In the genomic region with DNA sequence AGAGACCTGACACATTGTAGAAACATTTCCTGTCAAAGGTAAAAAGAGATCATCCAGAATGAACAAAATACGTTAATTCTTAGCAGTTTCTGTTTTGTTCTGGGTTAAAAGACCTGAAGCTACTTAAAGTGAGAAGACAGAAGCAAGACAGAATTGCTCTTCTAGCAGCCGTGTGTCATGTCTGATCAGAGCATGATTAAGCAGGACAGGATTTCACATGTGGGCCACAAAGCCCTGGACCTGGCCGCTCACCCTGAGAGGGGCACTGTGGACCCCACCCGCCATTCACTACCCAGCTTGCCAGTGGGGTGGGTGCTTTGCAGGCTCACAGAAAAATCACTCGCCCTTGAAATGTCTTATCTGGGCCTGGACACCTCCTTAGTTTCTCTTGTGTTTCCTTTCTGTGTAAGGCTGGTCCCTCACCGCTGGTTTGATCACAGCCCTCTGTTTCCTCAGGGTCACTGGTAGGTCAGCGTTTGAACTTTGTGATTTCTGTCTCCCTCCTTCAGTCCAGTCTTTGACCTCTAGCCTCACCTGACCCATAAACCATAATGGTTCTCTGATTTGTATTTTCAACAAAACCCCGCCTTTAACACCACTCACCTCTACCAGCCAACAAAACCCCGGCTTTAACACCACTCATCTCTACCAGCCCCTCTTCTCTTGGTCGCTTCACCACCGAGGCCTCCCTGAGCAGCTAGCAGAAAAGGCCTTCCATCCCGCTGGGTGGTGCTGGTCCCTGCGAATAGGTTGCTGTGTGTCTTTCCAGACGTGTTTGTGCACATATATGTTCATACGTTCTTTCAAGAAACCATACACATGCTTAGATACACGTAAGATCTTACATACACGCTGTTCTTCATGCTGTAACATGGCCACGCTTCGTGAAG, we compare ENCODE assay signal across 23 cellular contexts.
DNase-seq lines count a peak whose midpoint lies in the region; ATAC-seq and TF ChIP-seq lines count a peak whose summit lies in the region.
"Had no signal": no experiment of that assay in that cellular context is flagged by ENCODE, and none has a peak within 500 bp of the region (broad histone marks: within the 10 kb centered on the region; RNA-seq: fewer than 3 reads in every experiment).

No MANE protein-coding gene starts in this region.

- intact Hi-C loops in A673 (cut with micrococcal nuclease; ENCODE audit: unreplicated experiment): no loop called here

- peak overlapping the region; percentile 1 for H3K56ac ChIP-seq in H9 (ENCODE audit: insufficient read length, low read depth, low read length)

- no peaks in the 10 kb centered on the region for H3K79me2 ChIP-seq in H9 (ENCODE audit: insufficient read depth, low read length)

- CTCF ChIA-PET in A673 (lab: Charles Lee): no interaction called here

- H4K91ac ChIP-seq in H9 (ENCODE audit: insufficient read length, low read depth, low read length): no peak overlapping the region

- no peak overlapping the region for H3K14ac ChIP-seq in H9 (ENCODE audit: insufficient read depth, low read length)

- TF ChIP-seq CTCF in H9 (conservative IDR thresholded peaks at IDR 0.05): no peak
- TF ChIP-seq CTCF in omental fat pad (IDR thresholded peaks at IDR 0.05): no peak
- no peak for TF ChIP-seq CTCF in A673 (conservative IDR thresholded peaks at IDR 0.05; ENCODE audit: low read depth, low read length)

- no peak overlapping the region for H3K23ac ChIP-seq in H9 (ENCODE audit: insufficient read length, low read depth, low read length)

- H3K27me3 ChIP-seq in H9 (ENCODE audit: insufficient read depth, low read length) (peaks cover under 1% of the 10 kb centered on the region; the same call in 1 of the 2 replicates), A673 (replicated peaks; ENCODE audit: insufficient read depth, low read depth, low read length, poor library complexity) (no peaks in the 10 kb centered on the region)
- H3K27me3 ChIP-seq: gastroesophageal sphincter, ovary, upper lobe of left lung had no signal

- peaks cover 2 to 12% (median 8%) of the 10 kb centered on the region in 3 experiments; a peak in 6 of 7 replicates for H3K36me3 Mint-ChIP-seq in H9 (ENCODE audit: insufficient read depth in 1 of 3, low read depth in 3 of 3)
- H3K36me3 Mint-ChIP-seq in activated T-cell treated with anti-CD3 and anti-CD28 coated beads, Interleukin-2, amount 50 U/mL, for 4 hours (ENCODE audit: insufficient read depth): no peaks in the 10 kb centered on the region
- H3K36me3 Mint-ChIP-seq: CD8-positive, alpha-beta memory T cell had no signal

- no peak overlapping the region for H2BK5ac ChIP-seq in H9 (ENCODE audit: insufficient read length, low read length)

- H3T11ph ChIP-seq in H9 (ENCODE audit: low read length): no peak overlapping the region

- H2BK12ac ChIP-seq in H9 (ENCODE audit: insufficient read length, low read depth, low read length): no peak overlapping the region

- H4K8ac ChIP-seq in H9 (replicated peaks; ENCODE audit: insufficient read length, low read depth, low read length): no peak overlapping the region

- no peak overlapping the region for H3K4me3 ChIP-seq in A673 (ENCODE audit: low read depth, low read length, poor library complexity, severe bottlenecking)
- H3K4me3 ChIP-seq: gastroesophageal sphincter, left ventricle myocardium inferior, ovary, PC-9, SK-N-MC, upper lobe of left lung had no signal

- no peaks in the 10 kb centered on the region for H3K79me1 ChIP-seq in H9 (ENCODE audit: insufficient read depth, low read depth, low read length, poor library complexity, severe bottlenecking)

- H2AFZ ChIP-seq in H9 (ENCODE audit: low read length): no peak overlapping the region
- H2AFZ ChIP-seq: PC-9 had no signal

- no peak overlapping the region for H3K4me3 Mint-ChIP-seq in H9
- no peak overlapping the region for H3K4me3 Mint-ChIP-seq in activated T-cell treated with anti-CD3 and anti-CD28 coated beads, Interleukin-2, amount 50 U/mL, for 4 hours
- H3K4me3 Mint-ChIP-seq: activated naive CD8-positive, alpha-beta T cell treated with anti-CD3 and anti-CD28 coated beads, Interleukin-2, amount 50 U/mL, for 24 hours; CD8-positive, alpha-beta memory T cell; dendritic cell treated with granulocyte-macrophage colony-stimulating factor and Interleukin-4, amounts not matched to agents 40 ng/mL and 50 ng/mL, for 4 days had no signal

- H2BK15ac ChIP-seq in H9 (ENCODE audit: low read depth, low read length): no peak overlapping the region

- no peak overlapping the region for H3K27ac Mint-ChIP-seq in H9
- H3K27ac Mint-ChIP-seq: activated naive CD8-positive, alpha-beta T cell treated with anti-CD3 and anti-CD28 coated beads, Interleukin-2, amount 50 U/mL, for 24 hours; CD8-positive, alpha-beta memory T cell; dendritic cell treated with granulocyte-macrophage colony-stimulating factor and Interleukin-4, amounts not matched to agents 40 ng/mL and 50 ng/mL, for 4 days had no signal

- no peak overlapping the region for H3K4me2 ChIP-seq in H9 (ENCODE audit: insufficient read depth, insufficient read length, low read length)
- H3K4me2 ChIP-seq: PC-9 had no signal

- WGBS in H9 (ENCODE audit: extremely low coverage, insufficient read length, low lambda C conversion rate): 100% methylated on average over 1 of the region's 19 CpGs

- H2BK20ac ChIP-seq in H9 (ENCODE audit: low read depth, low read length, poor library complexity, severe bottlenecking): no peak overlapping the region

- H3K36me3 ChIP-seq in A673 (ENCODE audit: insufficient read depth, low read length, poor library complexity, severe bottlenecking): no peaks in the 10 kb centered on the region
- H3K36me3 ChIP-seq: gastroesophageal sphincter, left ventricle myocardium inferior, ovary, upper lobe of left lung had no signal

- H3K4me1 Mint-ChIP-seq in H9: no peaks in the 10 kb centered on the region
- peaks cover 10% of the 10 kb centered on the region for H3K4me1 Mint-ChIP-seq in activated T-cell treated with anti-CD3 and anti-CD28 coated beads, Interleukin-2, amount 50 U/mL, for 4 hours (ENCODE audit: low read depth)

- no peak overlapping the region for H3K9ac ChIP-seq in H9 (ENCODE audit: extremely low read depth, insufficient read length, low read length)

- H3K4me1 ChIP-seq in H9 (ENCODE audit: insufficient read depth, low read length): no peaks in the 10 kb centered on the region
- no peaks in the 10 kb centered on the region for H3K4me1 ChIP-seq in A673 (ENCODE audit: insufficient read depth, low read length, poor library complexity, severe bottlenecking)
- H3K4me1 ChIP-seq: gastroesophageal sphincter, left ventricle myocardium inferior, upper lobe of left lung had no signal

- DNase-seq in activated CD8-positive, alpha-beta memory T cell treated with anti-CD3 and anti-CD28 coated beads for 24 hours: peak; percentile 67
- DNase-seq in activated CD8-positive, alpha-beta memory T cell treated with anti-CD3 and anti-CD28 coated beads, Interleukin-2, amount 50 U/mL, for 4 hours: no peak
- no peak for DNase-seq in H9
- no peak for DNase-seq in activated T-cell treated with anti-CD3 and anti-CD28 coated beads, Interleukin-2, amount 50 U/mL, for 4 hours
- DNase-seq in omental fat pad (ENCODE audit: low spot score): no peak
- no peak for DNase-seq in A673 (ENCODE audit: low spot score)
- DNase-seq in NCI-H1694 treated with DMSO at 0.1 percent for 48 hours (lab: John Stamatoyannopoulos, UW): no peak
- DNase-seq: ACHN; activated naive CD8-positive, alpha-beta T cell treated with anti-CD3 and anti-CD28 coated beads, Interleukin-2, amount 50 U/mL, for 24 hours; DND-41; KG1; left ventricle myocardium inferior; NCI-H1092; NCI-H69; ovary; PC-9; stimulated activated naive CD4-positive, alpha-beta T cell treated with Interleukin-2 at 50 U/mL for 16 hours; upper lobe of left lung had no signal

- no peak overlapping the region for H3K4ac ChIP-seq in H9 (ENCODE audit: low read depth, low read length)

- no peak overlapping the region for H2BK120ac ChIP-seq in H9 (ENCODE audit: low read depth, low read length, poor library complexity, severe bottlenecking)

- no TSS peak for BruUV-seq in A673 (replicated peaks; lab: Mats Ljungman, UMichigan)

- POLR2A ChIA-PET in A673 (lab: Charles Lee; ENCODE audit: low non-redundant PET): no interaction called here

- H2AK5ac ChIP-seq in H9 (ENCODE audit: insufficient read length, low read length): no peak overlapping the region

- peaks cover 0 to 3% of the 10 kb centered on the region in 2 experiments; a peak in 4 of 5 replicates for H3K9me3 Mint-ChIP-seq in H9
- H3K9me3 Mint-ChIP-seq in activated T-cell treated with anti-CD3 and anti-CD28 coated beads, Interleukin-2, amount 50 U/mL, for 4 hours: no peaks in the 10 kb centered on the region
- H3K9me3 Mint-ChIP-seq: activated naive CD8-positive, alpha-beta T cell treated with anti-CD3 and anti-CD28 coated beads, Interleukin-2, amount 50 U/mL, for 24 hours; CD8-positive, alpha-beta memory T cell; dendritic cell treated with granulocyte-macrophage colony-stimulating factor and Interleukin-4, amounts not matched to agents 40 ng/mL and 50 ng/mL, for 4 days had no signal

- no peak overlapping the region for H4K5ac ChIP-seq in H9 (ENCODE audit: insufficient read length, low read depth, low read length)

- H3K27ac ChIP-seq in H9 (ENCODE audit: insufficient read length, low read depth, low read length) (no peak overlapping the region), A673 (ENCODE audit: low read depth, low read length, poor library complexity, severe bottlenecking) (no peak overlapping the region)
- H3K27ac ChIP-seq: gastroesophageal sphincter, left ventricle myocardium inferior, ovary, PC-9, SK-N-MC, upper lobe of left lung had no signal

- no peaks in the 10 kb centered on the region for H3K23me2 ChIP-seq in H9 (ENCODE audit: insufficient read length, low read depth, low read length, poor library complexity, severe bottlenecking)

- H3K18ac ChIP-seq in H9 (ENCODE audit: insufficient read length, low read depth, low read length): no peak overlapping the region

- peaks cover 1% of the 10 kb centered on the region; the same call in 1 of the 2 replicates for H3K27me3 Mint-ChIP-seq in H9 (ENCODE audit: low read depth)
- H3K27me3 Mint-ChIP-seq in activated T-cell treated with anti-CD3 and anti-CD28 coated beads, Interleukin-2, amount 50 U/mL, for 4 hours (ENCODE audit: low read depth): no peaks in the 10 kb centered on the region

- ATAC-seq in activated T-cell treated with anti-CD3 and anti-CD28 coated beads, Interleukin-2, amount 50 U/mL, for 4 hours: peak; percentile 67 to 74
- peak; percentile 9 for ATAC-seq in omental fat pad (ENCODE audit: low FRiP score)
- no peak for ATAC-seq in GM21717 (IDR thresholded peaks at IDR 0.05; ENCODE audit: unreplicated experiment)
- ATAC-seq: gastroesophageal sphincter had no signal

- H3K9me3 ChIP-seq in H9 (ENCODE audit: control insufficient read depth, low read depth, low read length) (peaks cover 94% of the 10 kb centered on the region), A673 (ENCODE audit: low read depth, low read length, poor library complexity, severe bottlenecking) (peaks cover 39% of the 10 kb centered on the region)
- H3K9me3 ChIP-seq: gastroesophageal sphincter, left ventricle myocardium inferior, ovary, upper lobe of left lung had no signal

- H4K20me1 ChIP-seq in H9 (ENCODE audit: control insufficient read depth, insufficient read depth, insufficient read length): no peaks in the 10 kb centered on the region
